ENCODE assay signal across 8 cellular contexts in genomic region chr1:52697795-52698674, GRCh38. TPM values are rescaled to one million over a fixed set of nuclear protein-coding genes. Genes with fewer than 3 reads are reported as not detected.
DNase-seq lines count a peak whose midpoint lies in the region; ATAC-seq and TF ChIP-seq lines count a peak whose summit lies in the region.

COA7 (minus strand) TSS chr1:52698347; CDS start chr1:52698326, 21 bp downstream.

- intact Hi-C loops in CD14-positive monocyte (cut with micrococcal nuclease): loop anchor here (10.0 kb wide), 2 partner anchors 293 to 643 kb away; partner anchors contain the start of genes BTF3L4 (in 1 of the 2), ORC1 (in 1 of the 2), PRPF38A (in 1 of the 2) and TXNDC12 (in 1 of the 2)
- intact Hi-C loops in mucosa of descending colon (cut with DNase I, micrococcal nuclease): no loop called here

- H3K9ac ChIP-seq in HUES64 (ENCODE audit: low read depth, low read length): peak within 1 kb of the TSS; percentile 86

- H3K27ac Mint-ChIP-seq in CD14-positive monocyte: peak within 1 kb of the TSS; percentile 87 to 96 (median 92)

- TF ChIP-seq CTCF in CD14-positive monocyte (IDR thresholded peaks at IDR 0.05) (no peak), epithelial cell of proximal tubule (conservative IDR thresholded peaks at IDR 0.05; ENCODE audit: low read depth, low read length) (no peak), mucosa of descending colon (IDR thresholded peaks at IDR 0.05) (no peak)

- DNase-seq in CD14-positive monocyte (ENCODE audit: low spot score): peak; percentile 74
- peak; percentile 92 for DNase-seq in OCI-M1 (lab: John Stamatoyannopoulos, UW)
- DNase-seq in activated T-cell treated with anti-CD3 and anti-CD28 coated beads, Interleukin-2, amount 50 U/mL, for 1 hour: peak; percentile 65
- DNase-seq in epithelial cell of proximal tubule (ENCODE audit: low read depth): no peak
- DNase-seq in mucosa of descending colon: peak; percentile 91 to 94 (median 93)
- peak; percentile 66 for DNase-seq in stimulated activated CD8-positive, alpha-beta memory T cell treated with anti-CD3 and anti-CD28 coated beads, Interleukin-4, amount 100 ng/mL, for 24 hours (ENCODE audit: low read depth)

- peak within 1 kb of the TSS; percentile 96 for H3K4me3 Mint-ChIP-seq in CD14-positive monocyte

- H3K36me3 Mint-ChIP-seq in CD14-positive monocyte: peaks cover under 1 to 4% of the 10 kb centered on the region in 2 donors

- H3K9me3 ChIP-seq in HUES64 (ENCODE audit: insufficient read depth, low read depth, low read length): no peaks in the 10 kb centered on the region
- H3K9me3 ChIP-seq in mucosa of descending colon: no peaks in the 10 kb centered on the region

- peaks cover 34% of the 10 kb centered on the region for H3K4me1 Mint-ChIP-seq in CD14-positive monocyte

- peaks cover 0 to 3% (median 1%) of the 10 kb centered on the region in 3 donors for H3K27me3 Mint-ChIP-seq in CD14-positive monocyte (ENCODE audit: low read depth in 3 of 3)

- H3K36me3 ChIP-seq in HUES64 (ENCODE audit: insufficient read depth, low read length) (peaks cover 7% of the 10 kb centered on the region), mucosa of descending colon (ENCODE audit: low read depth) (no peaks in the 10 kb centered on the region)

- H3K27me3 ChIP-seq in HUES64 (ENCODE audit: insufficient read depth, low read length): no peaks in the 10 kb centered on the region

- H3K4me1 ChIP-seq in HUES64 (ENCODE audit: insufficient read depth, low read length) (peaks cover 5% of the 10 kb centered on the region), mucosa of descending colon (ENCODE audit: low read depth) (peaks cover 13% of the 10 kb centered on the region)

- 2% methylated on average over 68 of the region's 68 CpGs for WGBS in HUES64

- peak within 1 kb of the TSS; percentile 73 for H3K4me3 ChIP-seq in HUES64 (ENCODE audit: low read length)
- peak within 1 kb of the TSS; percentile 85 for H3K4me3 ChIP-seq in epithelial cell of proximal tubule (ENCODE audit: low read depth, low read length)
- peak within 1 kb of the TSS; percentile 50 for H3K4me3 ChIP-seq in mucosa of descending colon

- H3K27ac ChIP-seq in HUES64 (ENCODE audit: low read depth, low read length): peak within 1 kb of the TSS; percentile 50; the same call in 1 of the 2 replicates

- H3K9me3 Mint-ChIP-seq in CD14-positive monocyte: no peaks in the 10 kb centered on the region

- ATAC-seq in GM19452 (IDR thresholded peaks at IDR 0.05; ENCODE audit: unreplicated experiment) (peak; percentile 48), mucosa of descending colon (peak; percentile 83)

RNA-seq across cellular contexts. Expression of gene COA7, which starts in this region (rescaled TPM):
- polyA plus RNA-seq in CD14-positive monocyte: 1 to 10 TPM; 6.2 to 8.5 TPM
- polyA plus RNA-seq in HUES64 (2013, experiment 1 of 2): 25.3 TPM
- 24.0 TPM for polyA plus RNA-seq in HUES64 (2013, experiment 2 of 2)
- total RNA-seq in epithelial cell of proximal tubule (11.7 and 14.8 TPM in 2 replicates), mucosa of descending colon (10 to 100 TPM; 18.6 to 22.0 (median 20.3) TPM)

Comparison
In these comparisons a context has a peak if more than half of its experiments do, and no peak if none do; other contexts are left out.
1. intact Hi-C loops: an anchor here in CD14-positive monocyte (10.0 kb wide); none called in mucosa of descending colon.